In genomic region chr15:85621096-85621495, GRCh38 we compare ENCODE assay signal across 10 cellular contexts.
A peak's percentile ranks its signal among the peaks of the same experiment; 100 is the strongest.
DNase-seq lines count a peak whose midpoint lies in the region; ATAC-seq and TF ChIP-seq lines count a peak whose summit lies in the region.
"Had no signal": no experiment of that assay in that cellular context is flagged by ENCODE, and none has a peak within 500 bp of the region (broad histone marks: within the 10 kb centered on the region; RNA-seq: fewer than 3 reads in every experiment).

No MANE protein-coding gene starts in this region.

- H3K4me3 ChIP-seq in lower lobe of right lung (peak overlapping the region; percentile 54), testis (peak overlapping the region; percentile 43 to 57)

- CTCF ChIA-PET in activated CD4-positive, alpha-beta T cell treated with anti-CD3 and anti-CD28 coated beads for 36 hours (lab: Charles Lee): interaction anchor here (0.9 kb wide), 1 partner anchor 12 kb away, joined by 3 read pairs; no protein-coding TSS in a partner anchor
- CTCF ChIA-PET in MCF 10A (lab: Yijun Ruan, JAX): no interaction called here

- no peaks in the 10 kb centered on the region for H3K9me3 ChIP-seq in lower lobe of right lung
- H3K9me3 ChIP-seq in testis: no peaks in the 10 kb centered on the region

- intact Hi-C loops in activated CD4-positive, alpha-beta T cell treated with anti-CD3 and anti-CD28 coated beads for 36 hours (cut with DNase I, micrococcal nuclease): loop anchor here (2.0 to 5.0 kb wide), 2 partner anchors 46 to 48 kb away; no protein-coding TSS in a partner anchor
- intact Hi-C loops in MCF 10A (cut with micrococcal nuclease) (no loop called here), lower lobe of right lung (cut with DNase I) (no loop called here), testis (cut with DNase I; ENCODE audit: low total_unique reads) (no loop called here)

- H3K4me3 Mint-ChIP-seq in activated CD4-positive, alpha-beta T cell treated with anti-CD3 and anti-CD28 coated beads for 36 hours: no peak overlapping the region
- no peak overlapping the region for H3K4me3 Mint-ChIP-seq in MCF 10A (ENCODE audit: unreplicated experiment)
- H3K4me3 Mint-ChIP-seq: type B pancreatic cell had no signal

- H3K27me3 Mint-ChIP-seq in activated CD4-positive, alpha-beta T cell treated with anti-CD3 and anti-CD28 coated beads for 36 hours: no peaks in the 10 kb centered on the region
- H3K27me3 Mint-ChIP-seq in MCF 10A (ENCODE audit: insufficient read depth, unreplicated experiment): no peaks in the 10 kb centered on the region
- H3K27me3 Mint-ChIP-seq: type B pancreatic cell had no signal

- peaks cover 16% of the 10 kb centered on the region for H3K36me3 ChIP-seq in lower lobe of right lung
- no peaks in the 10 kb centered on the region for H3K36me3 ChIP-seq in testis (ENCODE audit: low read depth, missing control alignments)

- no TSS peak for BruUV-seq in MCF 10A (replicated peaks; lab: Mats Ljungman, UMichigan)

- TF ChIP-seq POLR2A in testis (IDR thresholded peaks at IDR 0.05): no peak

- H3K9me3 Mint-ChIP-seq in activated CD4-positive, alpha-beta T cell treated with anti-CD3 and anti-CD28 coated beads for 36 hours (ENCODE audit: low read depth): no peaks in the 10 kb centered on the region
- H3K9me3 Mint-ChIP-seq in MCF 10A (ENCODE audit: unreplicated experiment): no peaks in the 10 kb centered on the region
- H3K9me3 Mint-ChIP-seq: type B pancreatic cell had no signal

- TF ChIP-seq CTCF in MCF 10A (IDR thresholded peaks at IDR 0.05; ENCODE audit: unreplicated experiment) (no peak), lower lobe of right lung (IDR thresholded peaks at IDR 0.05) (no peak), testis (IDR thresholded peaks at IDR 0.05) (no peak)

- H3K36me3 Mint-ChIP-seq in activated CD4-positive, alpha-beta T cell treated with anti-CD3 and anti-CD28 coated beads for 36 hours (ENCODE audit: low read depth): peaks cover 14% of the 10 kb centered on the region
- H3K36me3 Mint-ChIP-seq in MCF 10A (ENCODE audit: insufficient read depth, unreplicated experiment): peaks cover 15% of the 10 kb centered on the region

- H3K4me1 ChIP-seq in lower lobe of right lung (peaks cover 96% of the 10 kb centered on the region), testis (peaks cover 61% of the 10 kb centered on the region)

- H3K27ac ChIP-seq in lower lobe of right lung (peak overlapping the region; percentile 80), testis (peak overlapping the region; percentile 84 to 86)

- no peak overlapping the region for H3K27ac Mint-ChIP-seq in activated CD4-positive, alpha-beta T cell treated with anti-CD3 and anti-CD28 coated beads for 36 hours
- H3K27ac Mint-ChIP-seq in MCF 10A (ENCODE audit: low read depth, unreplicated experiment): no peak overlapping the region
- H3K27ac Mint-ChIP-seq: type B pancreatic cell had no signal

- DNase-seq in activated CD4-positive, alpha-beta T cell treated with anti-CD3 and anti-CD28 coated beads for 36 hours: peak; percentile 32
- DNase-seq in activated CD4-positive, alpha-beta T cell treated with anti-CD3 and anti-CD28 coated beads, Interleukin-2, amount 50 U/mL, for 48 hours: no peak
- DNase-seq in MCF 10A (ENCODE audit: unreplicated experiment): peak; percentile 27
- no peak for DNase-seq in lower lobe of right lung
- peak; percentile 24 for DNase-seq in testis
- no peak for DNase-seq in RKO (ENCODE audit: low spot score)
- no peak for DNase-seq in NOMO-1 treated with dmso at 0.1 percent for 144 hours (lab: John Stamatoyannopoulos, UW; ENCODE audit: unreplicated experiment)
- DNase-seq: NCI-H2171 treated with DMSO at 0.1 percent for 48 hours had no signal

- ATAC-seq in activated CD4-positive, alpha-beta T cell treated with anti-CD3 and anti-CD28 coated beads for 36 hours: no peak
- ATAC-seq in lower lobe of right lung (no peak), GM21717 (IDR thresholded peaks at IDR 0.05; ENCODE audit: unreplicated experiment) (no peak)

- WGBS in testis, 2 donors: 53% methylated on average over 4 of the region's 4 CpGs

- peaks cover 54% of the 10 kb centered on the region for H3K4me1 Mint-ChIP-seq in activated CD4-positive, alpha-beta T cell treated with anti-CD3 and anti-CD28 coated beads for 36 hours
- peaks cover 18% of the 10 kb centered on the region for H3K4me1 Mint-ChIP-seq in MCF 10A (ENCODE audit: insufficient read depth, unreplicated experiment)

- H3K27me3 ChIP-seq in lower lobe of right lung (ENCODE audit: low read depth) (no peaks in the 10 kb centered on the region), testis (no peaks in the 10 kb centered on the region)

- POLR2A ChIA-PET in activated CD4-positive, alpha-beta T cell treated with anti-CD3 and anti-CD28 coated beads for 36 hours (lab: Charles Lee): interaction anchor here (1.0 kb wide), 1 partner anchor 25 kb away, joined by 5 read pairs; no protein-coding TSS in a partner anchor
- POLR2A ChIA-PET in MCF 10A (lab: Yijun Ruan, JAX): no interaction called here

Comparison
In these comparisons a context has a peak if more than half of its experiments do, and no peak if none do; other contexts are left out.
1. DNase-seq: peak in activated CD4-positive, alpha-beta T cell treated with anti-CD3 and anti-CD28 coated beads for 36 hours (single experiment), MCF 10A (single experiment) and testis (single experiment); none in activated CD4-positive, alpha-beta T cell treated with anti-CD3 and anti-CD28 coated beads, Interleukin-2, amount 50 U/mL, for 48 hours (0 of 2), lower lobe of right lung (single experiment), RKO (single experiment) and NOMO-1 treated with dmso at 0.1 percent for 144 hours (single experiment).
2. intact Hi-C loops: an anchor here in activated CD4-positive, alpha-beta T cell treated with anti-CD3 and anti-CD28 coated beads for 36 hours (2.0 to 5.0 kb wide); none called in MCF 10A, lower lobe of right lung and testis.